ENCODE assay signal across 25 cellular contexts in the genomic region with DNA sequence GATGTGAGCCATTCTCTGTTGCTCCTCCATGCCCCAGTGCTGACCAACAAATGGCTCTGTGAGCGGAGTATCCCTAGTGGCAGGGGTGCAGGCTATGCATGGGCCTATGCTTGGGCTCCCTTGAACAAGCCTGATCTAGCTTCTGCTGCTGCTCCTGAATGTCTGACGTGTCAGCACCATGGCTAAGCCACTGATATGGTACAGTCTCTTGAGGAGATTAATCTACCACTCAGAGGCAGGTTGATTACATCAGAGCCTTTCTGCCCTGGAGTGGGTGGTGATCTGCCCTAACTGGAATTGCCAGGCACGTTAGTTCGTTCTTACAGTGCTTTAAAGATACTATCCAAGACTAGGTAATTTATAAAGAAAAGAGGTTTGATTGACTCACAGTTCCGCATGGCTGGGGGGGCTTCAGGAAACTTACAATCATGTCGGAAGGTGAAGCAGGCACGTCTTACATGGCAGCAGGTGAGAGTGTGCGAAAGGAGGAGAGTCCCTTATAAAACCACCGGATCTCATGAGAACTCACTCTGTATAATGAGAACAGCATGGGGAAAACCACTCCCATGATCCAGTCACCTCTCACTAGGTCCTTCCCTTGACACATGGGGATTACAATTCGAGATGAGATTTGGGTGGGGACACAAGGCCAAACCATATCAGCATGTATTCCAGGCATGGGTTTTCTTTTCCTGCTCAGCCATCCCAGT. TPM values are rescaled to one million over a fixed set of nuclear protein-coding genes. Genes with fewer than 3 reads are reported as not detected.
"Had no signal": no experiment of that assay in that cellular context is flagged by ENCODE, and none has a peak within 500 bp of the region (broad histone marks: within the 10 kb centered on the region; RNA-seq: fewer than 3 reads in every experiment).

No MANE protein-coding gene starts in this region.

- H3K27ac ChIP-seq: dorsolateral prefrontal cortex, heart right ventricle, spleen, testis, tibial nerve had no signal

- H3K4me3 ChIP-seq: dorsolateral prefrontal cortex, heart right ventricle, mucosa of descending colon, spleen, testis, tibial nerve had no signal

- H3K27me3 ChIP-seq: testis had no signal

- H3K9me3 ChIP-seq: heart right ventricle, mucosa of descending colon, spleen, testis, tibial nerve had no signal

- H3K36me3 ChIP-seq: heart right ventricle, spleen, tibial nerve had no signal

- ATAC-seq: heart right ventricle; left cardiac atrium; left ventricle myocardium superior; mucosa of descending colon; naive thymus-derived CD8-positive, alpha-beta T cell; sciatic nerve; stimulated activated memory B cell treated with anti-CD40 and anti-IgM and Interleukin-4, amounts not matched to agents 10 μg/mL and 1 μg/mL and 100 μg/mL, for 72 hours had no signal

- H3K4me1 ChIP-seq: heart right ventricle, spleen, testis, tibial nerve had no signal

- DNase-seq: caudate nucleus; cortex of kidney; dorsolateral prefrontal cortex; effector CD8-positive, alpha-beta T cell; heart right ventricle; immature natural killer cell; kidney; left cardiac atrium; left ventricle myocardium superior; mucosa of descending colon; naive thymus-derived CD8-positive, alpha-beta T cell; spleen; stimulated activated CD4-positive, alpha-beta T cell treated with anti-CD3 and anti-CD28 coated beads, Interleukin-15, amount 100 ng/mL, for 24 hours; stimulated activated CD4-positive, alpha-beta T cell treated with anti-CD3 and anti-CD28 coated beads, Interleukin-1b, Interleukin-23, amount 100 ng/mL, for 48 hours; stimulated activated CD4-positive, alpha-beta T cell treated with anti-CD3 and anti-CD28 coated beads, Interleukin-4, amount 100 ng/mL, for 24 hours; testis had no signal

RNA-seq across cellular contexts. Expression of a gene that starts 41.5 kb away (rescaled TPM):
- total RNA-seq: chondrocyte, frontal cortex, left ventricle myocardium superior, lung microvascular endothelial cell, neural crest cell, pulmonary artery endothelial cell, skeletal muscle tissue, tibial nerve had no signal
- polyA plus RNA-seq: heart right ventricle; immature natural killer cell; naive thymus-derived CD8-positive, alpha-beta T cell; spleen had no signal
